1 cellular context compared by ENCODE assay signal in genomic region chr14:30576333-30576732, GRCh38.
TF ChIP-seq lines count a peak whose summit lies in the region.

No MANE protein-coding gene starts in this region.

TF ChIP-seq in HepG2, 621 proteins besides CTCF, POLR2A, EP300 and RAD21:
- TF ChIP-seq TP53 (CRISPR knock-in tag; conservative IDR thresholded peaks at IDR 0.05) (0 out of 2 replicates have a peak, but pooled peaks have one; percentile 61), ZNF367 (CRISPR knock-in tag; IDR thresholded peaks at IDR 0.05; ENCODE audit: borderline replicate concordance) (peak; percentile 67; the same call in 1 of the 2 replicates)
